In genomic region chr7:2833087-2833910, GRCh38 we compare ENCODE assay signal across 21 cellular contexts.
"Had no signal": no experiment of that assay in that cellular context is flagged by ENCODE, and none has a peak within 500 bp of the region (broad histone marks: within the 10 kb centered on the region; RNA-seq: fewer than 3 reads in every experiment).

No MANE protein-coding gene starts in this region.

- H3K27me3 ChIP-seq: body of pancreas, colonic mucosa, gastroesophageal sphincter, neutrophil, pancreas, suprapubic skin, transverse colon had no signal

- H3K9me3 ChIP-seq: body of pancreas, colonic mucosa, gastroesophageal sphincter, neutrophil, pancreas, suprapubic skin, transverse colon had no signal

- H3K4me1 ChIP-seq: colonic mucosa, pancreas had no signal

- H3K4me3 ChIP-seq: body of pancreas, colonic mucosa, gastroesophageal sphincter, lung, pancreas, smooth muscle cell, suprapubic skin, transverse colon had no signal

- H3K27ac ChIP-seq: body of pancreas, colonic mucosa, gastroesophageal sphincter, neutrophil, pancreas, suprapubic skin, transverse colon had no signal

- ATAC-seq: activated CD4-positive, CD25-positive, alpha-beta regulatory T cell treated with anti-CD3 and anti-CD28 coated beads, Interleukin-2, amount 50 U/mL, for 24 hours; activated CD8-positive, alpha-beta T cell treated with anti-CD3 and anti-CD28 coated beads, Interleukin-2, amount 10 ng/mL, durations not matched to agents 7 days and 5 days; body of pancreas; gastroesophageal sphincter; natural killer cell; sciatic nerve; stimulated activated naive CD8-positive, alpha-beta T cell treated with anti-CD3 and anti-CD28 coated beads, Interleukin-15, amount 100 ng/mL, for 72 hours had no signal

- DNase-seq: activated CD4-positive, alpha-beta T cell treated with anti-CD3 and anti-CD28 coated beads, Interleukin-2, amount 10 ng/mL, durations not matched to agents 7 days and 5 days; activated CD8-positive, alpha-beta T cell treated with anti-CD3 and anti-CD28 coated beads, Interleukin-2, amount 10 ng/mL, durations not matched to agents 7 days and 5 days; activated naive CD4-positive, alpha-beta T cell treated with anti-CD3 and anti-CD28 coated beads for 36 hours; activated T-cell treated with anti-CD3 and anti-CD28 coated beads, Interleukin-2, amount 50 U/mL, for 24 hours; body of pancreas; central memory CD4-positive, alpha-beta T cell; colonic mucosa; erythroblast; natural killer cell; pancreas; stimulated activated CD4-positive, alpha-beta T cell treated with anti-CD3 and anti-CD28 coated beads, Interleukin-4, amount 100 ng/mL, for 1 hour; stimulated activated naive CD8-positive, alpha-beta T cell treated with anti-CD3 and anti-CD28 coated beads, Interleukin-15, amount 100 ng/mL, for 72 hours; T1000; transverse colon had no signal
